Comparison of ENCODE assay signal across 12 cellular contexts in the genomic region with DNA sequence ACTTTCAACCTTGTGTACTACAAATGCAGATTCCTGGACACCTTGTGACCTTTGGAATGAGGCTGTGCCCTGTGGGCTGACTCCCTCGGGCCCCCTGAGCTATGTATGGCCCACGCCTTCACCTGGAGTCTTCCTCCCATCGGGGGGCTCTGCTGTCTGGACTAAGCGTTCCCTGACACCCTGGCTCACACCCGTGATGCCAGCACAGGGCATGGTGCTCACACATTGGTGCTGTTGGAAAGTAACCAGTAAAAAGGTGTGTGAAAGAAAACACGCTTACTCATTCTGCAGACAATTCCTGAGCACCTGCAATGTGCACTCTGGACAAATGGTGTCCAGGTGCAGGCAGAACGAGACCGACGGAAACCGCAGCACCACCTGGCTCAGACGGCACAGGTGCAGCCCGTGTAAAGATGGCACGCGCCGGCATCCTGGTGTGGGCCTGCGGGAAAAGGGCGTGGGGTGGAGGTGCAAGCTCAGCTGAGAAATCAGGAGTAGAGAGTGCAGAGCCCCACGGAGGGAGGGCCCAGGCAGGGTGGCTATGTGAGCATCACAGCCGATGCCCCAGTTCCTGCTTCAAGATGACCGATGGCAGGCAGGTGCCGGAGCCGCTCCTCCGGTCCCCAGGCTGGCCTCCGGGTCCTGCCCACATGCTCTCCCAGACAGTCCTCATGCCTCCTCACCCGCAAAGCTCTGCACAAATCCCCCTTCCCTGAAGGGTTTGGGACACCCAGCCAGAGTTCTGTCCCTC. TPM values are rescaled to one million over a fixed set of nuclear protein-coding genes. Genes with fewer than 3 reads are reported as not detected.
A peak's percentile ranks its signal among the peaks of the same experiment; 100 is the strongest.
DNase-seq lines count a peak whose midpoint lies in the region; ATAC-seq, FAIRE-seq and TF ChIP-seq lines count a peak whose summit lies in the region.
"Had no signal": no experiment of that assay in that cellular context is flagged by ENCODE, and none has a peak within 500 bp of the region (broad histone marks: within the 10 kb centered on the region; RNA-seq: fewer than 3 reads in every experiment).

No MANE protein-coding gene starts in this region.

- H3K9me3 ChIP-seq in endodermal cell (ENCODE audit: control insufficient read depth, low read length) = no peaks in the 10 kb centered on the region
- H3K9me3 ChIP-seq in osteoblast (ENCODE audit: low read depth, low read length) = no peaks in the 10 kb centered on the region
- no peaks in the 10 kb centered on the region for H3K9me3 ChIP-seq in A673 (ENCODE audit: low read depth, low read length, poor library complexity, severe bottlenecking)
- H3K9me3 ChIP-seq: tibial nerve had no signal

- H3K4me1 Mint-ChIP-seq in CD14-positive monocyte (peaks cover 53% of the 10 kb centered on the region), endodermal cell (peaks cover 26% of the 10 kb centered on the region)

- WGBS in endodermal cell (ENCODE audit: insufficient coverage in 1 of 2, insufficient read length in 1 of 2), 2 experiments = 96 to 98% methylated on average over 17 to 25 of the region's 25 CpGs

- BruUV-seq in A673 (replicated peaks; lab: Mats Ljungman, UMichigan) = no TSS peak

- CTCF ChIA-PET in A673 (lab: Charles Lee) = no interaction called here

- intact Hi-C loops in CD14-positive monocyte (cut with micrococcal nuclease) = loop anchor here in 1 of 2 donors (10.0 kb wide), 1 partner anchor 52 kb away; no protein-coding TSS in a partner anchor
- intact Hi-C loops in A673 (cut with micrococcal nuclease; ENCODE audit: unreplicated experiment) = no loop called here

- H3K4me3 ChIP-seq in endodermal cell (ENCODE audit: low read length) (no peak overlapping the region), osteoblast (ENCODE audit: insufficient read depth, low read length) (no peak overlapping the region), A673 (ENCODE audit: low read depth, low read length, poor library complexity, severe bottlenecking) (no peak overlapping the region)
- H3K4me3 ChIP-seq: tibial nerve had no signal

- no peak overlapping the region for H3K9ac ChIP-seq in endodermal cell (ENCODE audit: extremely low read depth, low read length, poor library complexity, severe bottlenecking)

- POLR2A ChIA-PET in A673 (lab: Charles Lee; ENCODE audit: low non-redundant PET) = no interaction called here

- H3K27ac Mint-ChIP-seq in CD14-positive monocyte (peak overlapping the region in 5 of 7 donors; percentile 13 to 85 (median 68)), endodermal cell (peak overlapping the region; percentile 92)
- H3K27ac Mint-ChIP-seq: activated CD4-positive, alpha-beta T cell treated with anti-CD3 and anti-CD28 coated beads, Interleukin-2, amount 10 ng/mL, durations not matched to agents 24 days and 14 days had no signal

- ATAC-seq in HG02938 (IDR thresholded peaks at IDR 0.05; ENCODE audit: unreplicated experiment) = no peak
- ATAC-seq in GM18861 (IDR thresholded peaks at IDR 0.05; ENCODE audit: unreplicated experiment) = no peak

- H3K9me3 Mint-ChIP-seq in CD14-positive monocyte (peaks cover 0 to under 1% (median 0%) of the 10 kb centered on the region in 7 donors), endodermal cell (no peaks in the 10 kb centered on the region)
- H3K9me3 Mint-ChIP-seq: activated CD4-positive, alpha-beta T cell treated with anti-CD3 and anti-CD28 coated beads, Interleukin-2, amount 10 ng/mL, durations not matched to agents 24 days and 14 days had no signal

- H3K36me3 Mint-ChIP-seq in CD14-positive monocyte (peaks cover 57 to 68% of the 10 kb centered on the region in 2 donors), endodermal cell (ENCODE audit: low read depth) (peaks cover 20% of the 10 kb centered on the region)

- H3K27me3 Mint-ChIP-seq in CD14-positive monocyte (ENCODE audit: low read depth in 3 of 3) (peaks cover 0 to 4% (median 0%) of the 10 kb centered on the region in 3 donors), endodermal cell (ENCODE audit: insufficient read depth) (no peaks in the 10 kb centered on the region)
- H3K27me3 Mint-ChIP-seq: activated CD4-positive, alpha-beta T cell treated with anti-CD3 and anti-CD28 coated beads, Interleukin-2, amount 10 ng/mL, durations not matched to agents 24 days and 14 days had no signal

- no peak overlapping the region for H2AFZ ChIP-seq in osteoblast (ENCODE audit: low read length)

- peaks cover 87% of the 10 kb centered on the region for H4K20me1 ChIP-seq in osteoblast (ENCODE audit: insufficient read depth, low read length)

- no peak for TF ChIP-seq CTCF in CD14-positive monocyte (IDR thresholded peaks at IDR 0.05)
- no peak for TF ChIP-seq CTCF in endodermal cell (conservative IDR thresholded peaks at IDR 0.05)
- TF ChIP-seq CTCF in osteoblast (IDR thresholded peaks at IDR 0.05; ENCODE audit: extremely low read depth, low read depth, low read length) = no peak
- no peak for TF ChIP-seq CTCF in A673 (conservative IDR thresholded peaks at IDR 0.05; ENCODE audit: low read depth, low read length)

- peaks cover 9% of the 10 kb centered on the region for H3K36me3 ChIP-seq in endodermal cell (ENCODE audit: control insufficient read depth, insufficient read depth, low read length)
- H3K36me3 ChIP-seq in osteoblast (ENCODE audit: insufficient read depth, low read length) = peaks cover 15% of the 10 kb centered on the region
- H3K36me3 ChIP-seq in A673 (ENCODE audit: insufficient read depth, low read length, poor library complexity, severe bottlenecking) = no peaks in the 10 kb centered on the region

- no peak overlapping the region for H3K4me2 ChIP-seq in osteoblast (ENCODE audit: insufficient read depth, low read length)

- H3K27me3 ChIP-seq in endodermal cell (ENCODE audit: control insufficient read depth, insufficient read depth, low read length, poor library complexity, severe bottlenecking) (no peaks in the 10 kb centered on the region), osteoblast (ENCODE audit: insufficient read depth, low read length) (no peaks in the 10 kb centered on the region), A673 (replicated peaks; ENCODE audit: insufficient read depth, low read depth, low read length, poor library complexity) (no peaks in the 10 kb centered on the region)
- H3K27me3 ChIP-seq: tibial nerve had no signal

- peaks cover 68% of the 10 kb centered on the region for H3K79me2 ChIP-seq in osteoblast (ENCODE audit: insufficient read depth, low read length)

- no peaks in the 10 kb centered on the region for H3K4me1 ChIP-seq in endodermal cell (ENCODE audit: control insufficient read depth, insufficient read depth, low read length)
- peaks cover 17% of the 10 kb centered on the region for H3K4me1 ChIP-seq in osteoblast (ENCODE audit: insufficient read depth, low read length)
- peaks cover 6% of the 10 kb centered on the region for H3K4me1 ChIP-seq in A673 (ENCODE audit: insufficient read depth, low read length, poor library complexity, severe bottlenecking)

- H3K4me3 Mint-ChIP-seq in CD14-positive monocyte = no peak overlapping the region
- no peak overlapping the region for H3K4me3 Mint-ChIP-seq in endodermal cell
- H3K4me3 Mint-ChIP-seq: activated CD4-positive, alpha-beta T cell treated with anti-CD3 and anti-CD28 coated beads, Interleukin-2, amount 10 ng/mL, durations not matched to agents 24 days and 14 days had no signal

- peak; percentile 16 for FAIRE-seq in HTR-8/SVneo (lab: Jason Lieb, UNC)
- FAIRE-seq: astrocyte had no signal

- no peak overlapping the region for H3K27ac ChIP-seq in endodermal cell (ENCODE audit: low read depth, low read length)
- H3K27ac ChIP-seq in osteoblast (ENCODE audit: low read depth, low read length) = peak overlapping the region; percentile 5
- no peak overlapping the region for H3K27ac ChIP-seq in A673 (ENCODE audit: low read depth, low read length, poor library complexity, severe bottlenecking)
- H3K27ac ChIP-seq: tibial nerve had no signal

- DNase-seq in CD14-positive monocyte (ENCODE audit: low spot score) (peak; percentile 34), HTR-8/SVneo (ENCODE audit: insufficient read length, low spot score) (no peak), endodermal cell (peak; percentile 36), osteoblast (ENCODE audit: insufficient read length, low spot score, missing footprints) (peak; percentile 57), A673 (ENCODE audit: low spot score) (no peak), MV-4-11 (lab: John Stamatoyannopoulos, UW) (no peak)
- DNase-seq: activated CD4-positive, alpha-beta T cell treated with anti-CD3 and anti-CD28 coated beads, Interleukin-2, amount 10 ng/mL, durations not matched to agents 24 days and 14 days; Karpas-422 had no signal

RNA-seq across cellular contexts. Expression of gene LPCAT1, which starts 11.0 kb away (rescaled TPM):
- polyA plus RNA-seq in CD14-positive monocyte = 10 to 100 TPM; 34.1 to 34.8 TPM
- 100 to 1,000 TPM in 1 of 2 donors, 10 to 100 TPM in 1; 78.5 to 124 TPM for total RNA-seq in endodermal cell
- 72.3 TPM for polyA plus RNA-seq in endodermal cell (2013, experiment 1 of 2)
- polyA plus RNA-seq in endodermal cell (2013, experiment 2 of 2) = 67.4 TPM
- 11.6 and 15.6 TPM in 2 replicates for total RNA-seq in osteoblast
- total RNA-seq in A673 (2021) = 86.9 and 97.3 TPM in 2 replicates

Comparison
In these comparisons a context has a peak if more than half of its experiments do, and no peak if none do; other contexts are left out.
1. DNase-seq: peak in CD14-positive monocyte (single experiment), endodermal cell (single experiment) and osteoblast (single experiment); none in HTR-8/SVneo (single experiment), A673 (single experiment) and MV-4-11 (single experiment).